ENCODE assay signal across 20 cellular contexts in genomic region chr5:113227798-113228197, GRCh38.
"Had no signal": no experiment of that assay in that cellular context is flagged by ENCODE, and none has a peak within 500 bp of the region (broad histone marks: within the 10 kb centered on the region; RNA-seq: fewer than 3 reads in every experiment).

No MANE protein-coding gene starts in this region.

- H3K9me3 ChIP-seq: SJSA1 had no signal

- H3K36me3 ChIP-seq: MG63, SJSA1 had no signal

- DNase-seq: Karpas-422, KG1, MG63, NCI-H1092 treated with DMSO at 0.1 percent for 48 hours, NCI-H1436, NCI-H187, NCI-H2029, NCI-H2081 treated with DMSO at 0.1 percent for 48 hours, NCI-H2171, NCI-H226, NCI-H446, NCI-H510A, NCI-H524 treated with DMSO at 0.1 percent for 48 hours, Right ventricle myocardium superior, RPMI8226, SIG-M5, T-helper 1 cell had no signal

- FAIRE-seq: RCC 7860 had no signal

- H3K27me3 ChIP-seq: MG63, SJSA1 had no signal

- H3K4me3 ChIP-seq: MG63, SJSA1, SK-N-MC had no signal

- H3K27ac ChIP-seq: SJSA1, SK-N-MC had no signal
